In genomic region chr18:31252522-31252921, GRCh38 we compare ENCODE assay signal across 22 cellular contexts.
"Had no signal": no experiment of that assay in that cellular context is flagged by ENCODE, and none has a peak within 500 bp of the region (broad histone marks: within the 10 kb centered on the region; RNA-seq: fewer than 3 reads in every experiment).

No MANE protein-coding gene starts in this region.

- ATAC-seq: activated CD8-positive, alpha-beta T cell treated with anti-CD3 and anti-CD28 coated beads for 36 hours; activated T-cell treated with anti-CD3 and anti-CD28 coated beads, Interleukin-2, amount 50 U/mL, for 4 hours; activated T-helper 17 cell treated with anti-CD3 and anti-CD28 coated beads, Interleukin-2, amount 50 U/mL, for 72 hours; esophagus mucosa; left colon; right lobe of liver; stimulated activated effector memory CD8-positive, alpha-beta T cell treated with anti-CD3 and anti-CD28 coated beads, Interleukin-12 subunit alpha, Interleukin-12 subunit beta, amount 100 ng/mL, for 72 hours; WTC11 had no signal

- H3K9me3 ChIP-seq: breast epithelium, right lobe of liver, thoracic aorta had no signal

- H3K27me3 ChIP-seq: breast epithelium, right lobe of liver had no signal

- H3K36me3 ChIP-seq: breast epithelium, thoracic aorta had no signal

- H3K27ac ChIP-seq: breast epithelium, right lobe of liver, thoracic aorta had no signal

- DNase-seq: activated CD4-positive, alpha-beta T cell treated with anti-CD3 and anti-CD28 coated beads for 1 hour; activated CD4-positive, alpha-beta T cell treated with anti-CD3 and anti-CD28 coated beads, Interleukin-2, amount 50 U/mL, for 1 hour; activated CD8-positive, alpha-beta T cell treated with anti-CD3 and anti-CD28 coated beads for 36 hours; activated T-cell treated with anti-CD3 and anti-CD28 coated beads, Interleukin-2, amount 50 U/mL, for 4 hours; central memory CD4-positive, alpha-beta T cell; endodermal cell; foreskin fibroblast; head of caudate nucleus; hypothalamus; immature natural killer cell; kidney; left colon; mammary epithelial cell; right lobe of liver; stimulated activated CD4-positive, alpha-beta T cell treated with anti-CD3 and anti-CD28 coated beads, Interleukin-4, amount 100 ng/mL, for 24 hours; trophoblast cell had no signal

- H3K4me1 ChIP-seq: breast epithelium had no signal

- H3K4me3 ChIP-seq: breast epithelium, right lobe of liver, thoracic aorta had no signal
